7 cellular contexts compared by ENCODE assay signal in the genomic region with DNA sequence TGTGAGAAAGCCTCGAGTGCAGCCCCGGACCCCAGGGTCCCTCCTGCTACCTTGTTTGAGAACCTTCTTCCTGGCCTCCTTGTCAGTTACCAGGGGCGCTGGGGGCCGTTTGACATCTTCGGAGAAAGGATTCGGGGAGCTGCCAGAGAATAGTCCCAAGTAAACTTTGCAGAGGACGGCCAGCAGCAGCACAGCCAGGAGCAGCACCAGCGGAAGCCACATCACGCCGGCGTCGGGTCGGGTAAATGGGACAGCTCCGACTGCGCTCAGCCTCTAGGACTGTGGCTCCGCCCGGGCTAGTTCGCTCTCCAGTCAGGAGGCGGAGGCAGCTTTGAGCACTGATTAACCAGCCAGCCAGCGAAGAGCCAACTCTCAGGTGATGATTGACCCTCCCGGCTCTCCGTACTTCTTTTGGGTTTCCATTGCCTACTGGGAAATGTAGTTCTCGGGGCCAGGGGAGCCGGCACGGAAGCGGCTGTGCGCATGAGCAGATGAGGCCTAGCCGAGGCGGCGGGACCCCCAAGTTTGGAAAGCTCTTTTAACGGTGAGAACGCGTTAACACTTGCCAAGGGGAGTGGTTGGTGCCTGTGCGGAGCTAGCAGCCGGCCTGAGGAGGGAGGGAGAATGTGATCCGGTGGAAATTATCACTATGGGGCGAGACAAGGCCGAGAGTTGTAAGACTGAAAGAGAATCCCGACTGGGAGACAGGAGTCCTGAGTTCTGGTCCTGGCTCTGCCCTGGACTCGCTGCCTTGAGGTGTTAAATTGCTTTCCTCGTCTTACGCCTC. TPM values are rescaled to one million over a fixed set of nuclear protein-coding genes. Genes with fewer than 3 reads are reported as not detected.
DNase-seq lines count a peak whose midpoint lies in the region; ATAC-seq and TF ChIP-seq lines count a peak whose summit lies in the region.

A gene (plus strand): TSS at position 484 of the 787 bp plus-strand sequence. CDS start 2,430 bp downstream, outside the sequence.
A gene (minus strand): TSS at position 243 of the 787 bp plus-strand sequence. CDS start 21 bp downstream, at position 222.

- no peaks in the 10 kb centered on the region for H3K9me3 ChIP-seq in hepatocyte (ENCODE audit: low read depth)

- TF ChIP-seq CTCF in hepatocyte (IDR thresholded peaks at IDR 0.05; ENCODE audit: poor library complexity): no peak

- peak within 1 kb of the TSS; percentile 78 for H2AFZ ChIP-seq in hepatocyte

- H4K20me1 ChIP-seq in hepatocyte (ENCODE audit: insufficient read depth, poor library complexity, severe bottlenecking): no peaks in the 10 kb centered on the region

- WGBS in hepatocyte (ENCODE audit: low lambda C conversion rate, missing lambda C conversion rate): 1% methylated on average over 42 of the region's 42 CpGs

- peak; percentile 97 to 99 for DNase-seq in NCI-H2081 (lab: John Stamatoyannopoulos, UW)
- peak; percentile 95 for DNase-seq in T1000 (lab: John Stamatoyannopoulos, UW)
- peak; percentile 99 for DNase-seq in astrocyte of the hippocampus (ENCODE audit: low read depth, low spot score)
- DNase-seq in hepatocyte (ENCODE audit: low spot score): peak; percentile 99
- DNase-seq in renal cortical epithelial cell (ENCODE audit: low read depth): peak; percentile 98

- no peaks in the 10 kb centered on the region for H3K27me3 ChIP-seq in hepatocyte

- H3K36me3 ChIP-seq in hepatocyte (replicated peaks; ENCODE audit: insufficient read depth, low read depth): no peaks in the 10 kb centered on the region

- ATAC-seq in GM18508 (IDR thresholded peaks at IDR 0.05; ENCODE audit: insufficient read depth, unreplicated experiment) (peak; percentile 88), HG03025 (IDR thresholded peaks at IDR 0.05; ENCODE audit: low FRiP score, unreplicated experiment) (peak; percentile 91)

- H3K4me3 ChIP-seq in hepatocyte: peak within 1 kb of the TSS; percentile 59

- no peaks in the 10 kb centered on the region for H3K9me2 ChIP-seq in hepatocyte (replicated peaks; ENCODE audit: insufficient read depth)

- H3K27ac ChIP-seq in hepatocyte: peak within 1 kb of the TSS; percentile 81

- peak within 1 kb of the TSS; percentile 91 for H3K4me2 ChIP-seq in hepatocyte

- peaks cover 10% of the 10 kb centered on the region for H3K4me1 ChIP-seq in hepatocyte (ENCODE audit: insufficient read depth)

- peaks cover 44% of the 10 kb centered on the region for H3K79me2 ChIP-seq in hepatocyte

RNA-seq across cellular contexts. Expression of the first gene that starts in this region (rescaled TPM):
- total RNA-seq in hepatocyte: 17.6 and 25.1 TPM in 2 replicates
- polyA plus RNA-seq in hepatocyte: 16.4 and 18.1 TPM in 2 replicates
- 17.5 and 18.6 TPM in 2 replicates for total RNA-seq in renal cortical epithelial cell

RNA-seq across cellular contexts. Expression of the second gene that starts in this region (rescaled TPM):
- total RNA-seq in hepatocyte (55.3 and 58.5 TPM in 2 replicates), renal cortical epithelial cell (79.7 and 91.5 TPM in 2 replicates)
- polyA plus RNA-seq in hepatocyte: 22.2 and 24.7 TPM in 2 replicates

Comparison
In these comparisons a context has a peak if more than half of its experiments do, and no peak if none do; other contexts are left out.
1. Peak in every context shown above with its lines: DNase-seq, ATAC-seq, H3K4me3 ChIP-seq and H3K27ac ChIP-seq.